8 cellular contexts compared by ENCODE assay signal in genomic region chr3:112640333-112640863, GRCh38. TPM values are rescaled to one million over a fixed set of nuclear protein-coding genes. Genes with fewer than 3 reads are reported as not detected.
DNase-seq lines count a peak whose midpoint lies in the region; ATAC-seq, FAIRE-seq and TF ChIP-seq lines count a peak whose summit lies in the region.

No MANE protein-coding gene starts in this region.

- H3K4me3 ChIP-seq in brain microvascular endothelial cell (ENCODE audit: low read depth, low read length), result peak overlapping the region; percentile 61
- peak overlapping the region; percentile 54 to 73 for H3K4me3 ChIP-seq in kidney (ENCODE audit: low read length in 2 of 2)
- peak overlapping the region; percentile 49 for H3K4me3 ChIP-seq in suprapubic skin

- no peaks in the 10 kb centered on the region; the same call in 1 of the 2 replicates for H3K27me3 Mint-ChIP-seq in HFFc6 (ENCODE audit: insufficient read depth)
- H3K27me3 Mint-ChIP-seq in activated CD4-positive, alpha-beta T cell treated with anti-CD3 and anti-CD28 coated beads, Interleukin-2, amount 10 ng/mL, durations not matched to agents 24 days and 14 days, result peaks cover 9% of the 10 kb centered on the region

- ATAC-seq in HG03354 (IDR thresholded peaks at IDR 0.05; ENCODE audit: poor library complexity, severe bottlenecking, unreplicated experiment), result no peak

- TF ChIP-seq EP300 in suprapubic skin (IDR thresholded peaks at IDR 0.05), result no peak

- peaks cover 15% of the 10 kb centered on the region; the same call in 1 of the 2 replicates for H3K36me3 Mint-ChIP-seq in HFFc6 (ENCODE audit: low read depth)
- H3K36me3 Mint-ChIP-seq in activated CD4-positive, alpha-beta T cell treated with anti-CD3 and anti-CD28 coated beads, Interleukin-2, amount 10 ng/mL, durations not matched to agents 24 days and 14 days (ENCODE audit: low read depth), result no peaks in the 10 kb centered on the region

- H3K9ac ChIP-seq in kidney (ENCODE audit: low read length in 2 of 2), result peak overlapping the region; percentile 34 to 57

- no peaks in the 10 kb centered on the region for H3K9me3 ChIP-seq in kidney (ENCODE audit: control insufficient read depth in 1 of 2, low read length in 2 of 2)
- H3K9me3 ChIP-seq in suprapubic skin, result no peaks in the 10 kb centered on the region

- peak in 1 of 2 donors; percentile 54 for TF ChIP-seq POLR2A in suprapubic skin (IDR thresholded peaks at IDR 0.05)

- FAIRE-seq in kidney (lab: Jason Lieb, UNC), result no peak

- in situ Hi-C loops in brain microvascular endothelial cell (cut with HindIII; ENCODE audit: low pct_ligation_motif_present, low sequenced_read_pairs), result no loop called here

- H3K4me3 Mint-ChIP-seq in HFFc6, result no peak overlapping the region
- H3K4me3 Mint-ChIP-seq in activated CD4-positive, alpha-beta T cell treated with anti-CD3 and anti-CD28 coated beads, Interleukin-2, amount 10 ng/mL, durations not matched to agents 24 days and 14 days, result no peak overlapping the region

- peaks cover 3% of the 10 kb centered on the region; the same call in 1 of the 2 replicates for H3K9me3 Mint-ChIP-seq in HFFc6
- no peaks in the 10 kb centered on the region for H3K9me3 Mint-ChIP-seq in activated CD4-positive, alpha-beta T cell treated with anti-CD3 and anti-CD28 coated beads, Interleukin-2, amount 10 ng/mL, durations not matched to agents 24 days and 14 days

- H3K36me3 ChIP-seq in brain microvascular endothelial cell (replicated peaks) (peaks cover 19% of the 10 kb centered on the region), kidney (ENCODE audit: control insufficient read depth in 1 of 2, insufficient read depth in 2 of 2, low read length in 2 of 2) (no peaks in the 10 kb centered on the region), suprapubic skin (no peaks in the 10 kb centered on the region)

- 6% methylated on average over 9 of the region's 9 CpGs for WGBS in suprapubic skin

- H3K27ac ChIP-seq in brain microvascular endothelial cell (peak overlapping the region; percentile 90), kidney (ENCODE audit: low read depth in 2 of 2, low read length in 2 of 2) (peak overlapping the region; percentile 8 to 57), suprapubic skin (peak overlapping the region; percentile 86)

- TF ChIP-seq CTCF in HFFc6 (IDR thresholded peaks at IDR 0.05) (no peak), brain microvascular endothelial cell (IDR thresholded peaks at IDR 0.05; ENCODE audit: low read depth, low read length, missing control alignments) (no peak), kidney (IDR thresholded peaks at IDR 0.05; ENCODE audit: borderline replicate concordance, extremely low read depth, insufficient read depth) (no peak), suprapubic skin (IDR thresholded peaks at IDR 0.05) (no peak)

- no peaks in the 10 kb centered on the region; the same call in 1 of the 2 replicates for H3K4me1 Mint-ChIP-seq in HFFc6 (ENCODE audit: low read depth)
- peaks cover 22% of the 10 kb centered on the region for H3K4me1 Mint-ChIP-seq in activated CD4-positive, alpha-beta T cell treated with anti-CD3 and anti-CD28 coated beads, Interleukin-2, amount 10 ng/mL, durations not matched to agents 24 days and 14 days

- H3K27ac Mint-ChIP-seq in HFFc6, result no peak overlapping the region
- no peak overlapping the region for H3K27ac Mint-ChIP-seq in activated CD4-positive, alpha-beta T cell treated with anti-CD3 and anti-CD28 coated beads, Interleukin-2, amount 10 ng/mL, durations not matched to agents 24 days and 14 days

- peak; percentile 92 for DNase-seq in HFFc6
- DNase-seq in brain microvascular endothelial cell, result peak; percentile 77
- DNase-seq in kidney, result no peak
- no peak for DNase-seq in suprapubic skin (ENCODE audit: low spot score in 2 of 2)
- DNase-seq in stimulated activated CD4-positive, alpha-beta T cell treated with anti-CD3 and anti-CD28 coated beads, Interleukin-4, amount 100 ng/mL, for 1 hour, result no peak
- no peak for DNase-seq in activated CD4-positive, alpha-beta T cell treated with anti-CD3 and anti-CD28 coated beads, Interleukin-2, amount 10 ng/mL, durations not matched to agents 24 days and 14 days
- DNase-seq in 8988T, result no peak

- H3K27me3 ChIP-seq in brain microvascular endothelial cell (replicated peaks), result no peaks in the 10 kb centered on the region
- no peaks in the 10 kb centered on the region for H3K27me3 ChIP-seq in suprapubic skin

- peaks cover 7 to 11% of the 10 kb centered on the region in 2 donors for H3K4me1 ChIP-seq in kidney (ENCODE audit: control insufficient read depth in 1 of 2, insufficient read depth in 1 of 2, low read depth in 1 of 2, low read length in 2 of 2)
- H3K4me1 ChIP-seq in suprapubic skin, result peaks cover 30% of the 10 kb centered on the region

- intact Hi-C loops in kidney (cut with DNase I), result no loop called here
- intact Hi-C loops in activated CD4-positive, alpha-beta T cell treated with anti-CD3 and anti-CD28 coated beads, Interleukin-2, amount 10 ng/mL, durations not matched to agents 24 days and 14 days (cut with micrococcal nuclease), result no loop called here

RNA-seq across cellular contexts. Expression of gene CCDC80, which starts 0.5 kb away (rescaled TPM):
- 100 to 1,000 TPM; 326 to 388 (median 358) TPM for total RNA-seq in HFFc6 (2021; fragmentation: NEBNext Ultra II Directional; extraction: Animal tissue kit (Norgen Biotek cat#: 25700))
- total RNA-seq in kidney, result 57.5 TPM
- polyA plus RNA-seq in kidney (ENCODE audit: insufficient read depth, low read depth, low replicate concordance), result 12.0 TPM
- total RNA-seq in suprapubic skin, result 10 to 100 TPM in 3 of 4 donors, 1 to 10 TPM in 1; 8.0 to 32.2 (median 17.1) TPM
- total RNA-seq in activated CD4-positive, alpha-beta T cell treated with anti-CD3 and anti-CD28 coated beads, Interleukin-2, amount 10 ng/mL, durations not matched to agents 24 days and 14 days, result not detected in 2 replicates

Comparison
In these comparisons a context has a peak if more than half of its experiments do, and no peak if none do; other contexts are left out.
1. DNase-seq: peak in HFFc6 (single experiment) and brain microvascular endothelial cell (single experiment); none in kidney (single experiment), suprapubic skin (0 of 2), stimulated activated CD4-positive, alpha-beta T cell treated with anti-CD3 and anti-CD28 coated beads, Interleukin-4, amount 100 ng/mL, for 1 hour (single experiment), activated CD4-positive, alpha-beta T cell treated with anti-CD3 and anti-CD28 coated beads, Interleukin-2, amount 10 ng/mL, durations not matched to agents 24 days and 14 days (single experiment) and 8988T (single experiment).
2. H3K27ac ChIP-seq: peak in every context shown above with its lines; median percentile 90 in brain microvascular endothelial cell; 86 in suprapubic skin; 32 in kidney.
3. Peak in every context shown above with its lines, with median percentiles within 50 percentile points of each other: H3K4me3 ChIP-seq.